In the genomic region with DNA sequence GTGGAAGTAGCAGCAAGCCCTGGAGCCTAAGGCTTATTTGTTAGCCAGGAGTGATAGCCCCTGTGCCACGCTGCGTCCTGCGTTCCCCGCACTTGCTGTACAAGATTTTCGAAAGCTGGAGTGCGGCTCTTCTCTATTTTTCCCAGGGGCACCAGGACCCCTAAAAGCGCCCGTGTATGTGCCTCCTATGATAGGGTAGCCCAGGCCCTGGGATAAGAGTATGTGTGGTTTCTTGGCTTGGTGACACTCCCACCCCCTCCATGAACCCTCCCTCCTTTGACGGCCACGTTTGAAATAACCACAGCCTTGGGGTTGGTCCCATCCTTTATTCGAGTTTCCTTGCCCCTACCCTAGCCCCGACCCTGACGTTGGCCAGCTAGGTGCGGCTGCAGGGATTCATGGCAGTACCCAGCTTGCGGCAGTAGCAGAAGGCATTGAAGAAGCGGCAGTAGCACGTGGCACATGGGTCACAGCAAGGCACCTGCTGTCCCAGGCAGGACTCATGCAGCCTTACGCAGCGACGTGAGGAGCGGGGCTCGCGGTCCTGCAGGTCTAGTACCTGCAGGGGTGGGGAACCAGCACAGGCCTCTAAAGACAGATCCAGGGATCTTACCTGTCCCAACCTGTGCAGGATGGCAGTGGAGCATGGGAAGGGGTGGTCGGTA, we compare ENCODE assay signal across 8 cellular contexts. TPM values are rescaled to one million over a fixed set of nuclear protein-coding genes. Genes with fewer than 3 reads are reported as not detected.
DNase-seq lines count a peak whose midpoint lies in the region; ATAC-seq and TF ChIP-seq lines count a peak whose summit lies in the region.

No MANE protein-coding gene starts in this region.

- H3K36me3 Mint-ChIP-seq in activated CD4-positive, alpha-beta memory T cell treated with anti-CD3 and anti-CD28 coated beads for 36 hours = peaks cover 3% of the 10 kb centered on the region

- peak overlapping the region; percentile 96 for H3K4me2 ChIP-seq in GM23248 (ENCODE audit: unreplicated experiment)

- TF ChIP-seq CTCF in gastroesophageal sphincter (IDR thresholded peaks at IDR 0.05) = no peak

- H3K9me2 ChIP-seq in GM23248 (ENCODE audit: insufficient read depth) = no peaks in the 10 kb centered on the region

- no peak for TF ChIP-seq POLR2A in gastroesophageal sphincter (IDR thresholded peaks at IDR 0.05)

- H3F3A ChIP-seq in GM23248 (ENCODE audit: insufficient read depth) = no peaks in the 10 kb centered on the region

- POLR2A ChIA-PET in activated CD4-positive, alpha-beta memory T cell treated with anti-CD3 and anti-CD28 coated beads for 36 hours (lab: Charles Lee) = interaction anchor here (0.8 to 1.9 kb wide), 2 partner anchors 39 to 186 kb away, joined by 3 to 6 read pairs; no protein-coding TSS in a partner anchor

- no peaks in the 10 kb centered on the region for H3K36me3 ChIP-seq in GM23248 (ENCODE audit: low read depth)
- peaks cover 0 to 17% of the 10 kb centered on the region in 2 donors for H3K36me3 ChIP-seq in gastroesophageal sphincter

- DNase-seq in GM23248 (no peak), ureter (ENCODE audit: low spot score) (no peak), NCI-H748 (lab: John Stamatoyannopoulos, UW; ENCODE audit: unreplicated experiment) (no peak), KG1 (lab: John Stamatoyannopoulos, UW) (no peak)
- DNase-seq in activated CD4-positive, alpha-beta memory T cell treated with anti-CD3 and anti-CD28 coated beads for 36 hours = peak; percentile 22

- H3K79me2 ChIP-seq in GM23248 (ENCODE audit: insufficient read depth) = peaks cover 35% of the 10 kb centered on the region

- ATAC-seq in gastroesophageal sphincter = no peak
- no peak for ATAC-seq in GM18502 (IDR thresholded peaks at IDR 0.05; ENCODE audit: poor library complexity, unreplicated experiment)

- H3K27ac ChIP-seq in GM23248 (peak overlapping the region; percentile 31; the same call in 1 of the 2 replicates), gastroesophageal sphincter (peak overlapping the region in 3 of 4 donors; percentile 64 to 95 (median 94)), skin epidermis (peak overlapping the region in 20 of 21 experiments; percentile 42 to 99 (median 94))

- 63 to 64% methylated on average over 24 of the region's 24 CpGs for WGBS in GM23248 (ENCODE audit: low coverage in 1 of 2, low lambda C conversion rate in 2 of 2, missing lambda C conversion rate in 2 of 2), 2 experiments
- 39 to 100% methylated on average over 2 to 9 of the region's 24 CpGs for WGBS in gastroesophageal sphincter (ENCODE audit: low coverage in 1 of 2), 2 donors

- H3K9ac ChIP-seq in GM23248 = peak overlapping the region; percentile 73

- H3K27me3 ChIP-seq in GM23248 (replicated peaks; ENCODE audit: insufficient read depth) (no peaks in the 10 kb centered on the region), gastroesophageal sphincter (no peaks in the 10 kb centered on the region)

- in situ Hi-C loops in GM23248 (cut with MboI) = no loop called here

- H4K20me1 ChIP-seq in GM23248 (ENCODE audit: insufficient read depth) = no peaks in the 10 kb centered on the region

- TF ChIP-seq EP300 in gastroesophageal sphincter (IDR thresholded peaks at IDR 0.05) = no peak

- CTCF ChIA-PET in activated CD4-positive, alpha-beta memory T cell treated with anti-CD3 and anti-CD28 coated beads for 36 hours (lab: Charles Lee) = interaction anchor here (0.8 to 5.7 kb wide), 15 partner anchors 9 to 186 kb away, joined by 3 to 58 read pairs (median 10); no protein-coding TSS in a partner anchor

- intact Hi-C loops in activated CD4-positive, alpha-beta memory T cell treated with anti-CD3 and anti-CD28 coated beads for 36 hours (cut with micrococcal nuclease) = no loop called here

- peak overlapping the region; percentile 99 for H3K4me3 Mint-ChIP-seq in activated CD4-positive, alpha-beta memory T cell treated with anti-CD3 and anti-CD28 coated beads for 36 hours

- peak overlapping the region; percentile 91 for H2AFZ ChIP-seq in GM23248

- no peaks in the 10 kb centered on the region for H3K27me3 Mint-ChIP-seq in activated CD4-positive, alpha-beta memory T cell treated with anti-CD3 and anti-CD28 coated beads for 36 hours

- H3K4me1 ChIP-seq in GM23248 (ENCODE audit: insufficient read depth) (peaks cover 18% of the 10 kb centered on the region), gastroesophageal sphincter (peaks cover 0 to 58% (median 25%) of the 10 kb centered on the region in 3 donors)

- H3K9me3 Mint-ChIP-seq in activated CD4-positive, alpha-beta memory T cell treated with anti-CD3 and anti-CD28 coated beads for 36 hours = no peaks in the 10 kb centered on the region

- peaks cover 33% of the 10 kb centered on the region for H3K4me1 Mint-ChIP-seq in activated CD4-positive, alpha-beta memory T cell treated with anti-CD3 and anti-CD28 coated beads for 36 hours (ENCODE audit: low read depth)

- H3K4me3 ChIP-seq in GM23248 (peak overlapping the region; percentile 100), gastroesophageal sphincter (peak overlapping the region in 1 of 2 donors; percentile 95), skin epidermis (peak overlapping the region; percentile 70 to 94 (median 86))

- peak overlapping the region; percentile 97 for H3K27ac Mint-ChIP-seq in activated CD4-positive, alpha-beta memory T cell treated with anti-CD3 and anti-CD28 coated beads for 36 hours

- H3K9me3 ChIP-seq in GM23248 (ENCODE audit: low read depth) (no peaks in the 10 kb centered on the region), gastroesophageal sphincter (no peaks in the 10 kb centered on the region)

RNA-seq across cellular contexts. Expression of gene AGRP, which starts 1.0 kb away (rescaled TPM):
- total RNA-seq in GM23248 (2014; rRNA removed; shearing (Covaris generic)) = not detected in 2 replicates
- not detected in 2 replicates for polyA plus RNA-seq in GM23248 (2016; fragmentation: Nextera tagmentation; extraction: Ambion mirVana)
- not detected for total RNA-seq in activated CD4-positive, alpha-beta memory T cell treated with anti-CD3 and anti-CD28 coated beads for 36 hours
- total RNA-seq in gastroesophageal sphincter (not detected), ureter (not detected)

RNA-seq across cellular contexts. Expression of gene ATP6V0D1, which starts 1.4 kb away (rescaled TPM):
- total RNA-seq in GM23248 (2014; rRNA removed; shearing (Covaris generic)) = 112 and 166 TPM in 2 replicates
- 135 and 140 TPM in 2 replicates for polyA plus RNA-seq in GM23248 (2016; fragmentation: Nextera tagmentation; extraction: Ambion mirVana)
- total RNA-seq in activated CD4-positive, alpha-beta memory T cell treated with anti-CD3 and anti-CD28 coated beads for 36 hours = 10 to 100 TPM; 25.0 to 26.3 TPM
- 100 to 1,000 TPM in 2 of 4 donors, 10 to 100 TPM in 2; 94.2 to 145 (median 110) TPM for total RNA-seq in gastroesophageal sphincter
- total RNA-seq in ureter = 89.2 TPM

RNA-seq across cellular contexts. Expression of gene RIPOR1, which starts 46.2 kb away (rescaled TPM):
- total RNA-seq in GM23248 (2014; rRNA removed; shearing (Covaris generic)) = 27.8 and 81.3 TPM in 2 replicates
- polyA plus RNA-seq in GM23248 (2016; fragmentation: Nextera tagmentation; extraction: Ambion mirVana) = 91.6 and 95.0 TPM in 2 replicates
- total RNA-seq in activated CD4-positive, alpha-beta memory T cell treated with anti-CD3 and anti-CD28 coated beads for 36 hours = 10 to 100 TPM; 33.4 to 37.9 TPM
- total RNA-seq in gastroesophageal sphincter (100 to 1,000 TPM in 1 of 4 donors, 10 to 100 TPM in 3; 43.3 to 112 (median 64.9) TPM), ureter (57.6 TPM)

RNA-seq across cellular contexts. Expression of gene HSD11B2, which starts 51.5 kb away (rescaled TPM):
- total RNA-seq in GM23248 (2014; rRNA removed; shearing (Covaris generic)) = not detected in 2 replicates
- polyA plus RNA-seq in GM23248 (2016; fragmentation: Nextera tagmentation; extraction: Ambion mirVana) = 0.19 and 0.36 TPM in 2 replicates
- total RNA-seq in activated CD4-positive, alpha-beta memory T cell treated with anti-CD3 and anti-CD28 coated beads for 36 hours = 1 to 10 TPM in 1 of 2 experiments, under 1 TPM in 1; 0.71 to 1.3 TPM
- 1 to 10 TPM in 1 of 4 donors, under 1 TPM in 2, not detected in 1; 0.19 to 2.1 (median 0.27) TPM for total RNA-seq in gastroesophageal sphincter
- 5.6 TPM for total RNA-seq in ureter

Comparison
In these comparisons a context has a peak if more than half of its experiments do, and no peak if none do; other contexts are left out.
1. H3K27ac ChIP-seq: peak in every context shown above with its lines; median percentile 94 in gastroesophageal sphincter; 94 in skin epidermis; 31 in GM23248.